Comparison of ENCODE assay signal across 15 cellular contexts in the genomic region with DNA sequence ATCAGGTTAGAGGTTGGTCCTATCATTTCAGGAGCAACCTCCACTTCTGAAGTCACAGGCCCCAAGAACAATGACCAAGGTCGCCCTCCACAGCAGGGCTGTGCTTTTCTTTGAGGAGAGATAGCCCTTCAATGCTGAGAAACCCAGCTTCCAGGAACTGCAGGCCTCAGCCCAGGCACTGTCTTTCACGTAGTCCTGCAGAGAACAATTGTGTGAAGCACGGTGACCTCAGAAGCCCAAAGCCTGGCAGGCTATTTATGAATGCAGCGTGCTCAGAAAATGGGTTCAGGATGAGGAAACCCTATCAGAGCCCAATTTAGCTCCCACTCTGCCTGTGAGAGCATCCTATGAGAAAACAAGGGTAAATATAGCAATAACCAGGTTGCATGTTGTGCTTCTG.
DNase-seq lines count a peak whose midpoint lies in the region; ATAC-seq, FAIRE-seq and TF ChIP-seq lines count a peak whose summit lies in the region.
"Had no signal": no experiment of that assay in that cellular context is flagged by ENCODE, and none has a peak within 500 bp of the region (broad histone marks: within the 10 kb centered on the region; RNA-seq: fewer than 3 reads in every experiment).

No MANE protein-coding gene starts in this region.

- H3K27me3 ChIP-seq in bronchial epithelial cell (ENCODE audit: control insufficient read depth, insufficient read depth, low read length) (no peaks in the 10 kb centered on the region), skeletal muscle tissue (ENCODE audit: control insufficient read depth in 3 of 3, insufficient read depth in 3 of 3, low read length in 3 of 3) (no peaks in the 10 kb centered on the region), ascending aorta (no peaks in the 10 kb centered on the region)
- H3K27me3 ChIP-seq: sigmoid colon had no signal

- H3K9ac ChIP-seq in skeletal muscle tissue (ENCODE audit: low read depth in 1 of 3, low read length in 3 of 3): no peak overlapping the region

- H3K4me1 ChIP-seq in skeletal muscle tissue (ENCODE audit: control insufficient read depth in 3 of 3, insufficient read depth in 3 of 3, low read length in 3 of 3) (peaks cover 13 to 16% (median 15%) of the 10 kb centered on the region in 3 donors), ascending aorta (peaks cover 0 to 6% of the 10 kb centered on the region in 2 donors)

- intact Hi-C loops in ascending aorta (cut with DNase I): no loop called here

- peak; percentile 56 for DNase-seq in NCI-H774 (lab: John Stamatoyannopoulos, UW)
- no peak for DNase-seq in bronchial epithelial cell (ENCODE audit: low read depth)
- peak; percentile 13 for DNase-seq in left kidney (ENCODE audit: low read depth, low spot score)
- DNase-seq in ascending aorta (ENCODE audit: low spot score in 2 of 2): no peak
- DNase-seq: activated CD4-positive, CD25-positive, alpha-beta regulatory T cell treated with anti-CD3 and anti-CD28 coated beads, Interleukin-2, amount 50 U/mL, for 72 hours; activated T-cell treated with anti-CD3 and anti-CD28 coated beads, Interleukin-2, amount 50 U/mL, for 24 hours; CD8-positive, alpha-beta T cell; GOT3; Karpas-422; sigmoid colon; stimulated activated naive CD8-positive, alpha-beta T cell treated with anti-CD3 and anti-CD28 coated beads, Interleukin-15, amount 100 ng/mL, for 72 hours had no signal

- FAIRE-seq in bronchial epithelial cell (lab: Jason Lieb, UNC): peak; percentile 86
- FAIRE-seq: GM19239 had no signal

- no peaks in the 10 kb centered on the region for H3K9me3 ChIP-seq in skeletal muscle tissue (ENCODE audit: control insufficient read depth in 3 of 3, low read length in 3 of 3)
- H3K9me3 ChIP-seq in ascending aorta: no peaks in the 10 kb centered on the region

- no peak for TF ChIP-seq CTCF in bronchial epithelial cell (IDR thresholded peaks at IDR 0.05; ENCODE audit: insufficient read depth, low read length, severe bottlenecking)
- TF ChIP-seq CTCF in ascending aorta (IDR thresholded peaks at IDR 0.05): no peak

- no peak overlapping the region for H3K4me3 ChIP-seq in bronchial epithelial cell (ENCODE audit: low read depth, low read length)
- H3K4me3 ChIP-seq in skeletal muscle tissue (ENCODE audit: low read length in 3 of 3): no peak overlapping the region
- H3K4me3 ChIP-seq in ascending aorta: no peak overlapping the region

- H3K36me3 ChIP-seq in bronchial epithelial cell (ENCODE audit: control insufficient read depth, insufficient read depth, low read length): no peaks in the 10 kb centered on the region
- no peaks in the 10 kb centered on the region for H3K36me3 ChIP-seq in skeletal muscle tissue (ENCODE audit: control insufficient read depth in 3 of 3, insufficient read depth in 3 of 3, low read length in 3 of 3)
- no peaks in the 10 kb centered on the region for H3K36me3 ChIP-seq in ascending aorta
- H3K36me3 ChIP-seq: sigmoid colon had no signal

- ATAC-seq in HG03175 (IDR thresholded peaks at IDR 0.05; ENCODE audit: unreplicated experiment) (no peak), GM19463 (IDR thresholded peaks at IDR 0.05; ENCODE audit: unreplicated experiment) (no peak)
- ATAC-seq: CD8-positive, alpha-beta T cell; stimulated activated naive CD8-positive, alpha-beta T cell treated with anti-CD3 and anti-CD28 coated beads, Interleukin-15, amount 100 ng/mL, for 72 hours had no signal

- H3K27ac ChIP-seq in skeletal muscle tissue (ENCODE audit: low read depth, low read length): peak overlapping the region; percentile 73
- H3K27ac ChIP-seq in ascending aorta: no peak overlapping the region

Comparison
In these comparisons a context has a peak if more than half of its experiments do, and no peak if none do; other contexts are left out.
1. DNase-seq: peak in NCI-H774 (single experiment) and left kidney (single experiment); none in bronchial epithelial cell (single experiment) and ascending aorta (0 of 2).